8 cellular contexts compared by ENCODE assay signal in the genomic region with DNA sequence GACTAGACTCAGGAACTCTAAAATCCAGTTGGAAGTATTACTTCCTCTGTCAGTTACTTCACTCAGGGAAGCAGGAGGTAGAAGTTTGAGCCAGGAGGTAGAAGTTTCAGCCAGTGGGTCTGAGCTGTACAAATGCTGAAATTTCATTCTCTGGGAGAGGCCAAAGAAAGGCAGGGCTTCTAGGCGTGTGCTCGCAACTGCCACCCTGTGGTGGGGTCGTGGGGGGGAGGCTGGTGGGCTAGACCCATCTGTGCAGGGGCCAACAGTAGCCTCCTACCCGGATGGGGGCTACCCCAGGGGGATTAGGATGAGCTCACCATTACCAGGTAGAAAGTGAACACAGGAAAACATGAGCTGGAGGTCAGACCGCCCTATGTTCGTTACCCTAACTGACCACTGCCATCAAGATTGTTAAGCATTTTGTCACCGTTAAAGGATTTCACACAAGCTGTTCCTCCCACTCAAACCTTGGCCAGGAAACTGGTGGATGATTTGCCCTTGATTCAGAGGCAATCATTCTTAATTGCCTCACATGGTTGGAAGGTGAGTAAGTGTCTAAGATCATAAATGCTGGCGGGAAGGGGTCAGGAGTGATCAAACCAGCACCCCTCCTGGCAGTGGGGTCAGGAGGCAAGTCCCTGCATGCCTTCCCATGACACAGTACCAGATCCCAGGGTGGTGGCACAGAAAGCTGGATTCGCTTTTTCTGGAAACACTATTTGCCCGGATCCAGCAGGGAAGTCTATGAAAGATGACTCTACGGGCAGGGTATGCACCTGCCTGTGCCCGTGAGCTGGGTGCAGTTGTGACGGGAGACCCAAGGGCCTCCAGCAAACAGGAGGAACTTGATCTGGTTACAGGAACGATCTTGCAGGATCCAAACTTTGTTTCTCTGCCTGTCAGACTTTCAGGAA. TPM values are rescaled to one million over a fixed set of nuclear protein-coding genes. Genes with fewer than 3 reads are reported as not detected.
DNase-seq lines count a peak whose midpoint lies in the region; ATAC-seq and TF ChIP-seq lines count a peak whose summit lies in the region.

No MANE protein-coding gene starts in this region.

- 33 to 47% (median 38%) methylated on average over 14 of the region's 14 CpGs for WGBS in heart left ventricle, 4 donors
- 45% methylated on average over 14 of the region's 14 CpGs for WGBS in suprapubic skin

- intact Hi-C loops in heart left ventricle (cut with DNase I), result no loop called here

- H3K27me3 ChIP-seq in SJSA1 (replicated peaks) (no peaks in the 10 kb centered on the region), heart left ventricle (peaks cover 0 to 9% (median 0%) of the 10 kb centered on the region in 9 donors), suprapubic skin (peaks cover 6% of the 10 kb centered on the region)

- TF ChIP-seq CTCF in HEK293 (tag by site-specific recombination; IDR thresholded peaks at IDR 0.05) (peak; percentile 55), heart left ventricle (IDR thresholded peaks at IDR 0.05) (peak in 4 of 12 donors; percentile 9 to 42 (median 25)), suprapubic skin (IDR thresholded peaks at IDR 0.05) (no peak), GM20000 (IDR thresholded peaks at IDR 0.05; ENCODE audit: extremely low read depth, missing control alignments) (no peak)

- no peak overlapping the region for H3K27ac ChIP-seq in HEK293 (ENCODE audit: extremely low read depth, low read depth, low read length)
- H3K27ac ChIP-seq in SJSA1, result peak overlapping the region; percentile 91
- H3K27ac ChIP-seq in heart left ventricle, result peak overlapping the region; percentile 12 to 76 (median 67)
- peak overlapping the region; percentile 22 for H3K27ac ChIP-seq in suprapubic skin

- CTCF ChIA-PET in HEK293 (lab: Yijun Ruan, JAX), result interaction anchor here (0.6 to 1.8 kb wide), 15 partner anchors 8 to 1170 kb away, joined by 3 to 9 read pairs (median 5); no protein-coding TSS in a partner anchor
- CTCF ChIA-PET in HEK293T (lab: Yijun Ruan, JAX), result interaction anchor here (0.6 to 2.0 kb wide), 9 partner anchors 9 to 110 kb away, joined by 3 to 10 read pairs (median 5); no protein-coding TSS in a partner anchor

- H3K4me3 ChIP-seq in HEK293 (ENCODE audit: low read depth, low read length) (no peak overlapping the region), SJSA1 (no peak overlapping the region), heart left ventricle (peak overlapping the region in 1 of 12 donors; percentile 2), suprapubic skin (no peak overlapping the region)

- H3K4me1 ChIP-seq in HEK293 (ENCODE audit: control insufficient read depth, insufficient read depth, low read length) (no peaks in the 10 kb centered on the region), SJSA1 (replicated peaks) (peaks cover 52% of the 10 kb centered on the region), heart left ventricle (peaks cover 0 to 91% (median 31%) of the 10 kb centered on the region in 12 donors), suprapubic skin (peaks cover 35% of the 10 kb centered on the region)

- TF ChIP-seq POLR2A in heart left ventricle (IDR thresholded peaks at IDR 0.05) (no peak), suprapubic skin (IDR thresholded peaks at IDR 0.05) (no peak)

- no peak for TF ChIP-seq EP300 in suprapubic skin (IDR thresholded peaks at IDR 0.05)

- peak; percentile 88 to 94 for DNase-seq in SJSA1 (ENCODE audit: low read depth in 1 of 2, low spot score in 2 of 2)
- DNase-seq in heart left ventricle, result peak in 2 of 5 donors; percentile 33
- DNase-seq in suprapubic skin (ENCODE audit: low spot score in 2 of 2), result no peak
- DNase-seq in GM20000 (ENCODE audit: low spot score), result no peak
- DNase-seq in HEK293T (ENCODE audit: extremely low spot score), result no peak
- no peak for DNase-seq in epidermal melanocyte (ENCODE audit: insufficient read length, low spot score)

- H3K36me3 ChIP-seq in HEK293 (ENCODE audit: control insufficient read depth in 2 of 2, insufficient read depth in 1 of 2, low read length in 2 of 2), result no peaks in the 10 kb centered on the region
- H3K36me3 ChIP-seq in SJSA1, result no peaks in the 10 kb centered on the region
- H3K36me3 ChIP-seq in heart left ventricle, result peaks cover 0 to 13% (median 0%) of the 10 kb centered on the region in 9 donors
- no peaks in the 10 kb centered on the region for H3K36me3 ChIP-seq in suprapubic skin

- peak; percentile 10 to 29 (median 14) for ATAC-seq in heart left ventricle
- ATAC-seq in HG03571 (IDR thresholded peaks at IDR 0.05; ENCODE audit: unreplicated experiment), result no peak

- H3K9me3 ChIP-seq in HEK293 (ENCODE audit: control insufficient read depth, insufficient read depth, low read depth, low read length) (no peaks in the 10 kb centered on the region), SJSA1 (replicated peaks) (no peaks in the 10 kb centered on the region; the same call in 1 of the 2 replicates), heart left ventricle (no peaks in the 10 kb centered on the region), suprapubic skin (no peaks in the 10 kb centered on the region)

- POLR2A ChIA-PET in HEK293 (lab: Yijun Ruan, JAX) (interaction anchor here (0.5 to 1.5 kb wide), 3 partner anchors 12 to 115 kb away, joined by 3 to 9 read pairs (median 4); no protein-coding TSS in a partner anchor), HEK293T (lab: Yijun Ruan, JAX) (interaction anchor here (1.0 kb wide), 2 partner anchors 10 to 14 kb away, joined by 3 to 4 read pairs; no protein-coding TSS in a partner anchor)

TF ChIP-seq in HEK293, 187 proteins besides CTCF, POLR2A, EP300 and RAD21 (continues in another document):
- peak; percentile 76 for TF ChIP-seq ZNF24 (tag by site-specific recombination; IDR thresholded peaks at IDR 0.05)
- TF ChIP-seq ZBTB1 (tag by site-specific recombination; IDR thresholded peaks at IDR 0.05), result no peak
- 0 out of 2 replicates have a peak, but pooled peaks have one; percentile 35 for TF ChIP-seq ZBTB21 (tag by site-specific recombination; IDR thresholded peaks at IDR 0.05)
- no peak for TF ChIP-seq ZNF23 (tag by site-specific recombination; IDR thresholded peaks at IDR 0.05; ENCODE audit: borderline replicate concordance)
- TF ChIP-seq ZNF366 (tag by site-specific recombination; conservative IDR thresholded peaks at IDR 0.05), result peak; percentile 91
- no peak for TF ChIP-seq IKZF3 (tag by site-specific recombination; IDR thresholded peaks at IDR 0.05)
- no peak for TF ChIP-seq HOXC10 (CRISPR knock-in tag; IDR thresholded peaks at IDR 0.05)
- TF ChIP-seq ZBTB8A (tag by site-specific recombination; IDR thresholded peaks at IDR 0.05), result no peak
- no peak for TF ChIP-seq ZNF140 (tag by site-specific recombination; IDR thresholded peaks at IDR 0.05)
- no peak for TF ChIP-seq ZNF223 (tag by site-specific recombination; IDR thresholded peaks at IDR 0.05)
- no peak for TF ChIP-seq RBAK (tag by site-specific recombination; IDR thresholded peaks at IDR 0.05)
- TF ChIP-seq ZNF701 (tag by site-specific recombination; IDR thresholded peaks at IDR 0.05), result no peak
- TF ChIP-seq ZIC2 (tag by site-specific recombination; IDR thresholded peaks at IDR 0.05), result peak; percentile 58
- no peak for TF ChIP-seq BCL6B (tag by site-specific recombination; IDR thresholded peaks at IDR 0.05)
- TF ChIP-seq SP2 (tag by site-specific recombination; IDR thresholded peaks at IDR 0.05), result no peak

TF ChIP-seq in HEK293T, 16 proteins besides CTCF, POLR2A, EP300 and RAD21:
- no peak for TF ChIP-seq BHLHE40 (IDR thresholded peaks at IDR 0.05; ENCODE audit: borderline replicate concordance)
- TF ChIP-seq HDGF (IDR thresholded peaks at IDR 0.05; ENCODE audit: borderline replicate concordance), result no peak
- TF ChIP-seq ARNT (IDR thresholded peaks at IDR 0.05), result no peak

RNA-seq across cellular contexts. Expression of gene FHL2, which starts 5.2 kb away (rescaled TPM):
- 156 and 190 TPM in 2 replicates for total RNA-seq in SJSA1 (2014; rRNA removed; shearing (Covaris generic))
- 1,000 to 10,000 TPM in 7 of 9 donors, 100 to 1,000 TPM in 2; 649 to 4,692 (median 1,370) TPM for total RNA-seq in heart left ventricle
- polyA plus RNA-seq in heart left ventricle, result 100 to 1,000 TPM; 669 to 913 TPM
- total RNA-seq in suprapubic skin, result 10 to 100 TPM; 43.0 to 69.2 (median 47.9) TPM

Comparison
In these comparisons a context has a peak if more than half of its experiments do, and no peak if none do; other contexts are left out.
1. DNase-seq: peak in SJSA1 (2 of 2); none in suprapubic skin (0 of 2), GM20000 (single experiment), HEK293T (single experiment) and epidermal melanocyte (single experiment).